In the genomic region with DNA sequence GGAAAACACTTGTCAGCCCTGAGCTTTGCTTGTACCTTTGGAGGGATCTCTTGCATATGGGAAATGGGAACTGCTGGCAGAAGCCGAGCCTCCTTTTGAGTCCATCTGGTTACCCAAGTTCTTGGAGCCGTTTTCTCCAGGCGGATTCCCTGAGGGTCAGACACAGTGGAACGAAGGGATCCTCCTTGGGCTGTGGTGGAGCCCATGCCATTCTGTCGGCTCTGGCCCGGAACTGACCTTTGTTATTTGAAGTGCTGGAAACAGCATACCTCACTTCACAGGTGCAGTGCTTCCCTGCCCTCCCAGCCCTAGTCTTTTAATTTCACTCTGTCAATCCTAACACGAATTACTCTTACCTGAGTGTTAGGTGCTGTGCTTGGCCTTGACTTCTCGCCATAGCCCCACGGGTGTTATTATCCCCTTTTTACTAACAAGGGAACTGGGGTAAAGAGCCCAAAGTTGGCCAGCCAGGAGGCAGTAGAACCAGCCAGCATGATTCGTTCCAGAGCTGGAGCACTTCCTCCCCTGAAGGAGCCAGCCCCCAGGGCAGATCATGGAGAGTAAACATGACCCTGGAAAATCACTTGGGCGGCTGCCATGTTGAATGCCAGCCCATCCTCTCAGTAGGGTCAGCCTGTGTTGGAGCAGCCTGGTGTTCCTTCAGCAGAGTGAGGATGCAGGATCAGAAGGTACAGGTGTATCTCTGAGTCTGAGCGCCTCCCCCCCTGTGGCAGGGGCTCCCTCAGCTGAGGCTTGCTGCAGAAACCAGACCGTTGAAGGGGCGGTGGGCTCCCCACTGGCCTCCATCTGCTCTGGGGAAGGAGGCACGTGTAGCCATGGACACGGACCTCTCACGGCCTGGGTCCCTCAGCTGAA, we compare ENCODE assay signal across 1 cellular context.
TF ChIP-seq lines count a peak whose summit lies in the region.

No MANE protein-coding gene starts in this region.

TF ChIP-seq in HepG2, 621 proteins besides CTCF, POLR2A, EP300 and RAD21 (continued from another document):
- TF ChIP-seq, protein P1, sequence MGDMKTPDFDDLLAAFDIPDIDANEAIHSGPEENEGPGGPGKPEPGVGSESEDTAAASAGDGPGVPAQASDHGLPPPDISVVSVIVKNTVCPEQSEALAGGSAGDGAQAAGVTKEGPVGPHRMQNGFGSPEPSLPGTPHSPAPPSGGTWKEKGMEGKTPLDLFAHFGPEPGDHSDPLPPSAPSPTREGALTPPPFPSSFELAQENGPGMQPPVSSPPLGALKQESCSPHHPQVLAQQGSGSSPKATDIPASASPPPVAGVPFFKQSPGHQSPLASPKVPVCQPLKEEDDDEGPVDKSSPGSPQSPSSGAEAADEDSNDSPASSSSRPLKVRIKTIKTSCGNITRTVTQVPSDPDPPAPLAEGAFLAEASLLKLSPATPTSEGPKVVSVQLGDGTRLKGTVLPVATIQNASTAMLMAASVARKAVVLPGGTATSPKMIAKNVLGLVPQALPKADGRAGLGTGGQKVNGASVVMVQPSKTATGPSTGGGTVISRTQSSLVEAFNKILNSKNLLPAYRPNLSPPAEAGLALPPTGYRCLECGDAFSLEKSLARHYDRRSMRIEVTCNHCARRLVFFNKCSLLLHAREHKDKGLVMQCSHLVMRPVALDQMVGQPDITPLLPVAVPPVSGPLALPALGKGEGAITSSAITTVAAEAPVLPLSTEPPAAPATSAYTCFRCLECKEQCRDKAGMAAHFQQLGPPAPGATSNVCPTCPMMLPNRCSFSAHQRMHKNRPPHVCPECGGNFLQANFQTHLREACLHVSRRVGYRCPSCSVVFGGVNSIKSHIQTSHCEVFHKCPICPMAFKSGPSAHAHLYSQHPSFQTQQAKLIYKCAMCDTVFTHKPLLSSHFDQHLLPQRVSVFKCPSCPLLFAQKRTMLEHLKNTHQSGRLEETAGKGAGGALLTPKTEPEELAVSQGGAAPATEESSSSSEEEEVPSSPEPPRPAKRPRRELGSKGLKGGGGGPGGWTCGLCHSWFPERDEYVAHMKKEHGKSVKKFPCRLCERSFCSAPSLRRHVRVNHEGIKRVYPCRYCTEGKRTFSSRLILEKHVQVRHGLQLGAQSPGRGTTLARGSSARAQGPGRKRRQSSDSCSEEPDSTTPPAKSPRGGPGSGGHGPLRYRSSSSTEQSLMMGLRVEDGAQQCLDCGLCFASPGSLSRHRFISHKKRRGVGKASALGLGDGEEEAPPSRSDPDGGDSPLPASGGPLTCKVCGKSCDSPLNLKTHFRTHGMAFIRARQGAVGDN (CRISPR knock-in tag; IDR thresholded peaks at IDR 0.05) = peak; percentile 40
- TF ChIP-seq RFXAP (CRISPR knock-in tag; IDR thresholded peaks at IDR 0.05; ENCODE audit: borderline replicate concordance) (0 out of 2 replicates have a peak, but pooled peaks have one; percentile 20), AGO2 (optimal IDR thresholded peaks at IDR 0.05; ENCODE audit: low read depth, low read length) (no peak), ZNF761 (CRISPR knock-in tag; conservative IDR thresholded peaks at IDR 0.05) (no peak), TEAD3 (CRISPR knock-in tag; optimal IDR thresholded peaks at IDR 0.05; ENCODE audit: borderline replicate concordance) (peak; percentile 6), ZNF557 (CRISPR knock-in tag; IDR thresholded peaks at IDR 0.05) (no peak), ZNF629 (CRISPR knock-in tag; conservative IDR thresholded peaks at IDR 0.05) (no peak), FOXA1 (IDR thresholded peaks at IDR 0.05) (no peak), FOXA1 (CRISPR knock-in tag; IDR thresholded peaks at IDR 0.05) (peak; percentile 28; the same call in 1 of the 2 replicates), ZBTB3 (CRISPR knock-in tag; IDR thresholded peaks at IDR 0.05; ENCODE audit: borderline replicate concordance, low read depth) (no peak), TBX2 (CRISPR knock-in tag; IDR thresholded peaks at IDR 0.05; ENCODE audit: borderline replicate concordance) (peak; percentile 19; the same call in 1 of the 2 replicates), HOXA3 (CRISPR knock-in tag; IDR thresholded peaks at IDR 0.05) (0 out of 2 replicates have a peak, but pooled peaks have one; percentile 17)
- TF ChIP-seq, protein P2, sequence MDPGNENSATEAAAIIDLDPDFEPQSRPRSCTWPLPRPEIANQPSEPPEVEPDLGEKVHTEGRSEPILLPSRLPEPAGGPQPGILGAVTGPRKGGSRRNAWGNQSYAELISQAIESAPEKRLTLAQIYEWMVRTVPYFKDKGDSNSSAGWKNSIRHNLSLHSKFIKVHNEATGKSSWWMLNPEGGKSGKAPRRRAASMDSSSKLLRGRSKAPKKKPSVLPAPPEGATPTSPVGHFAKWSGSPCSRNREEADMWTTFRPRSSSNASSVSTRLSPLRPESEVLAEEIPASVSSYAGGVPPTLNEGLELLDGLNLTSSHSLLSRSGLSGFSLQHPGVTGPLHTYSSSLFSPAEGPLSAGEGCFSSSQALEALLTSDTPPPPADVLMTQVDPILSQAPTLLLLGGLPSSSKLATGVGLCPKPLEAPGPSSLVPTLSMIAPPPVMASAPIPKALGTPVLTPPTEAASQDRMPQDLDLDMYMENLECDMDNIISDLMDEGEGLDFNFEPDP (CRISPR knock-in tag; conservative IDR thresholded peaks at IDR 0.05) = no peak
- TF ChIP-seq, protein P3, sequence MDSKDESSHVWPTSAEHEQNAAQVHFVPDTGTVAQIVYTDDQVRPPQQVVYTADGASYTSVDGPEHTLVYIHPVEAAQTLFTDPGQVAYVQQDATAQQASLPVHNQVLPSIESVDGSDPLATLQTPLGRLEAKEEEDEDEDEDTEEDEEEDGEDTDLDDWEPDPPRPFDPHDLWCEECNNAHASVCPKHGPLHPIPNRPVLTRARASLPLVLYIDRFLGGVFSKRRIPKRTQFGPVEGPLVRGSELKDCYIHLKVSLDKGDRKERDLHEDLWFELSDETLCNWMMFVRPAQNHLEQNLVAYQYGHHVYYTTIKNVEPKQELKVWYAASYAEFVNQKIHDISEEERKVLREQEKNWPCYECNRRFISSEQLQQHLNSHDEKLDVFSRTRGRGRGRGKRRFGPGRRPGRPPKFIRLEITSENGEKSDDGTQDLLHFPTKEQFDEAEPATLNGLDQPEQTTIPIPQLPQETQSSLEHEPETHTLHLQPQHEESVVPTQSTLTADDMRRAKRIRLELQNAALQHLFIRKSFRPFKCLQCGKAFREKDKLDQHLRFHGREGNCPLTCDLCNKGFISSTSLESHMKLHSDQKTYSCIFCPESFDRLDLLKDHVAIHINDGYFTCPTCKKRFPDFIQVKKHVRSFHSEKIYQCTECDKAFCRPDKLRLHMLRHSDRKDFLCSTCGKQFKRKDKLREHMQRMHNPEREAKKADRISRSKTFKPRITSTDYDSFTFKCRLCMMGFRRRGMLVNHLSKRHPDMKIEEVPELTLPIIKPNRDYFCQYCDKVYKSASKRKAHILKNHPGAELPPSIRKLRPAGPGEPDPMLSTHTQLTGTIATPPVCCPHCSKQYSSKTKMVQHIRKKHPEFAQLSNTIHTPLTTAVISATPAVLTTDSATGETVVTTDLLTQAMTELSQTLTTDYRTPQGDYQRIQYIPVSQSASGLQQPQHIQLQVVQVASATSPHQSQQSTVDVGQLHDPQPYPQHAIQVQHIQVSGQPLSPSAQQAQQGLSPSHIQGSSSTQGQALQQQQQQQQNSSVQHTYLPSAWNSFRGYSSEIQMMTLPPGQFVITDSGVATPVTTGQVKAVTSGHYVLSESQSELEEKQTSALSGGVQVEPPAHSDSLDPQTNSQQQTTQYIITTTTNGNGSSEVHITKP (CRISPR knock-in tag; IDR thresholded peaks at IDR 0.05; ENCODE audit: low read depth) = no peak
